In genomic region chr6:160081398-160081797, GRCh38 we compare ENCODE assay signal across 28 cellular contexts. TPM values are rescaled to one million over a fixed set of nuclear protein-coding genes. Genes with fewer than 3 reads are reported as not detected.
"Had no signal": no experiment of that assay in that cellular context is flagged by ENCODE, and none has a peak within 500 bp of the region (broad histone marks: within the 10 kb centered on the region; RNA-seq: fewer than 3 reads in every experiment).

No MANE protein-coding gene starts in this region.

- DNase-seq: activated CD4-positive, alpha-beta memory T cell treated with anti-CD3 and anti-CD28 coated beads for 36 hours; activated CD4-positive, alpha-beta T cell treated with anti-CD3 and anti-CD28 coated beads, Interleukin-2, amount 10 ng/mL, durations not matched to agents 7 days and 5 days; activated CD4-positive, CD25-positive, alpha-beta regulatory T cell; activated CD8-positive, alpha-beta memory T cell treated with anti-CD3 and anti-CD28 coated beads for 24 hours; activated effector memory CD4-positive, alpha-beta T cell treated with anti-CD3 and anti-CD28 coated beads, Interleukin-2, amount 50 U/mL, for 16 hours; activated naive CD4-positive, alpha-beta T cell treated with Interleukin-2 at 50 U/mL for 16 hours; activated naive CD8-positive, alpha-beta T cell treated with anti-CD3 and anti-CD28 coated beads, Interleukin-2, amount 10 ng/mL, durations not matched to agents 7 days and 5 days; activated T-cell treated with anti-CD3 and anti-CD28 coated beads, Interleukin-2, amount 50 U/mL, for 4 hours; body of pancreas; Kasumi-1; KBM-7; NCI-H1105 treated with DMSO at 0.1 percent for 48 hours; NCI-H1436 treated with DMSO at 0.1 percent for 48 hours; NCI-H187; NCI-H2081; NCI-H510A treated with DMSO at 0.1 percent for 48 hours; NCI-H69; NK-92 treated with Interleukin-12 subunit alpha and Interleukin-12 subunit beta, amount 100 ng/mL, for 24 hours; OCI-M1; Right ventricle myocardium superior; SJCRH30; SK-N-SH; T-helper 1 cell had no signal

- ATAC-seq: activated T-cell treated with anti-CD3 and anti-CD28 coated beads, Interleukin-2, amount 50 U/mL, for 4 hours; body of pancreas; Panc1 had no signal

- H3K9me3 ChIP-seq: ascending aorta, body of pancreas, SJCRH30, SK-N-SH had no signal

- H3K4me3 Mint-ChIP-seq: activated CD4-positive, alpha-beta memory T cell treated with anti-CD3 and anti-CD28 coated beads for 36 hours; activated CD4-positive, alpha-beta T cell treated with anti-CD3 and anti-CD28 coated beads, Interleukin-2, amount 10 ng/mL, durations not matched to agents 7 days and 5 days; activated naive CD8-positive, alpha-beta T cell treated with anti-CD3 and anti-CD28 coated beads, Interleukin-2, amount 10 ng/mL, durations not matched to agents 7 days and 5 days; activated T-cell treated with anti-CD3 and anti-CD28 coated beads, Interleukin-2, amount 50 U/mL, for 4 hours had no signal

- H3K9ac ChIP-seq: SK-N-SH had no signal

- H3K27ac Mint-ChIP-seq: activated CD4-positive, alpha-beta memory T cell treated with anti-CD3 and anti-CD28 coated beads for 36 hours; activated CD4-positive, alpha-beta T cell treated with anti-CD3 and anti-CD28 coated beads, Interleukin-2, amount 10 ng/mL, durations not matched to agents 7 days and 5 days; activated naive CD8-positive, alpha-beta T cell treated with anti-CD3 and anti-CD28 coated beads, Interleukin-2, amount 10 ng/mL, durations not matched to agents 7 days and 5 days had no signal

- H3K4me1 ChIP-seq: ascending aorta, body of pancreas, SJCRH30 had no signal

- H3K4me2 ChIP-seq: SK-N-SH had no signal

- H3K4me3 ChIP-seq: ascending aorta, body of pancreas, cardiac muscle cell, SJCRH30 had no signal

- H3K27me3 Mint-ChIP-seq: activated CD4-positive, alpha-beta memory T cell treated with anti-CD3 and anti-CD28 coated beads for 36 hours; activated CD4-positive, alpha-beta T cell treated with anti-CD3 and anti-CD28 coated beads, Interleukin-2, amount 10 ng/mL, durations not matched to agents 7 days and 5 days; activated naive CD8-positive, alpha-beta T cell treated with anti-CD3 and anti-CD28 coated beads, Interleukin-2, amount 10 ng/mL, durations not matched to agents 7 days and 5 days had no signal

- H3K27ac ChIP-seq: ascending aorta, body of pancreas, cardiac muscle cell, RWPE1, SJCRH30, VCaP had no signal

- H3K9me3 Mint-ChIP-seq: activated CD4-positive, alpha-beta memory T cell treated with anti-CD3 and anti-CD28 coated beads for 36 hours; activated CD4-positive, alpha-beta T cell treated with anti-CD3 and anti-CD28 coated beads, Interleukin-2, amount 10 ng/mL, durations not matched to agents 7 days and 5 days; activated naive CD8-positive, alpha-beta T cell treated with anti-CD3 and anti-CD28 coated beads, Interleukin-2, amount 10 ng/mL, durations not matched to agents 7 days and 5 days; activated T-cell treated with anti-CD3 and anti-CD28 coated beads, Interleukin-2, amount 50 U/mL, for 4 hours had no signal

- H3K27me3 ChIP-seq: ascending aorta, body of pancreas, cardiac muscle cell, SJCRH30 had no signal

RNA-seq across cellular contexts. Expression of gene SLC22A1, which starts 40.2 kb away (rescaled TPM):
- total RNA-seq: ascending aorta had no signal
- polyA plus RNA-seq: cardiac muscle cell had no signal
